8 cellular contexts compared by ENCODE assay signal in genomic region chr3:3403700-3404099, GRCh38.
"Had no signal": no experiment of that assay in that cellular context is flagged by ENCODE, and none has a peak within 500 bp of the region (broad histone marks: within the 10 kb centered on the region; RNA-seq: fewer than 3 reads in every experiment).

No MANE protein-coding gene starts in this region.

- DNase-seq: IMR-90, KBM-7, KG1 had no signal

- H3K4me1 Mint-ChIP-seq: IgD-negative memory B cell had no signal

- H3K4me3 ChIP-seq: K562 had no signal

- H3K27ac Mint-ChIP-seq: IgD-negative memory B cell had no signal

- H3K27me3 Mint-ChIP-seq: IgD-negative memory B cell had no signal

- H3K4me3 Mint-ChIP-seq: IgD-negative memory B cell had no signal

- FAIRE-seq: HepG2, HTR-8/SVneo, K562 had no signal

- H3K36me3 Mint-ChIP-seq: IgD-negative memory B cell had no signal

- H3K27ac ChIP-seq: HL-60 had no signal
